In the genomic region with DNA sequence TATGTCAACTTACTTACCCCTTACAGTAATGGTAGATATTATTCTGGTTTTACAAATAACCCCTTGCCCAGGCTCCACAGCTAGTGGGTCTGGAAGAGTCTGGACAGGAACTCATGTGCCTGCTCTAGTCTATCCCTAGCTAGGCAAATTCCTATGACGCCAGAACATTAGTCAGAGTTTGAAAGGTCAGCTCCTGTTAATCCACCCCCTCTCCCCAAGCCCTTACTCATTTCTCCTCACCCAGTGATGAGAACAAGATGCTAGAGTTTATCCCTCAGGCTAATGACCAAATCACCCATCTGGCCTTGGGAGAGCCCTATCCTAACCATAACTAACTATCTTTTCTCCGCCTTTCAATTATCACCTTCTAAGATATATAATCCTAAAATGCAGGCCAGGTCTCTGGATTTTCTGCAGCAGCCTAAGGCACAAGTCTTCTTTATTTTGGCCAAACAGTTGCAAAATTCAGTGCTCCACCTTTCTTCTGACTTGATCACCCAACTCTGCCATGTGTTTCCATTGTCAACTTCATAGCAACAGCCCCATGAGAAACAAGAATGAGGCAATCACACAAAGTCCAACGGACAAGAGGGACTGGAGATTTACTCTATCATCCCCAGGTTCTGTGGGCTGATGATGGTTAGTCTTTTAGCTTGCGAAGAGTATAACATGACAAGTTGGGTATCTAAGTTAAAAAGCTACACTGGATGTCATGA, we compare ENCODE assay signal across 14 cellular contexts.
DNase-seq lines count a peak whose midpoint lies in the region; ATAC-seq and TF ChIP-seq lines count a peak whose summit lies in the region.
"Had no signal": no experiment of that assay in that cellular context is flagged by ENCODE, and none has a peak within 500 bp of the region (broad histone marks: within the 10 kb centered on the region; RNA-seq: fewer than 3 reads in every experiment).

No MANE protein-coding gene starts in this region.

- H4K91ac ChIP-seq in trophoblast cell (ENCODE audit: low read depth, low read length) = no peak overlapping the region

- H3K27me3 ChIP-seq in RWPE2 (ENCODE audit: insufficient read depth, poor library complexity, severe bottlenecking) (no peaks in the 10 kb centered on the region), fibroblast of lung (ENCODE audit: control insufficient read depth, insufficient read depth, low read length) (no peaks in the 10 kb centered on the region), trophoblast cell (ENCODE audit: insufficient read depth, low read length) (no peaks in the 10 kb centered on the region)
- H3K27me3 ChIP-seq: tibial nerve had no signal

- no peak overlapping the region for H2BK120ac ChIP-seq in trophoblast cell (ENCODE audit: insufficient read depth, low read length, poor library complexity)

- H3K79me1 ChIP-seq in trophoblast cell (ENCODE audit: low read length) = peaks cover 1% of the 10 kb centered on the region

- H3K79me2 ChIP-seq in fibroblast of lung (ENCODE audit: control insufficient read depth, insufficient read depth, low read length) (no peaks in the 10 kb centered on the region), trophoblast cell (ENCODE audit: control insufficient read depth, insufficient read depth, low read length, poor library complexity) (no peaks in the 10 kb centered on the region)

- H2AK5ac ChIP-seq in trophoblast cell (ENCODE audit: low read length) = no peak overlapping the region

- peaks cover 9% of the 10 kb centered on the region for H3K4me1 ChIP-seq in RWPE2 (ENCODE audit: insufficient read depth, poor library complexity, severe bottlenecking)
- H3K4me1 ChIP-seq in fibroblast of lung (ENCODE audit: control insufficient read depth, extremely low read depth, insufficient read depth, low read length) = peaks cover 7% of the 10 kb centered on the region
- peaks cover 4% of the 10 kb centered on the region in 2 experiments for H3K4me1 ChIP-seq in trophoblast cell (ENCODE audit: control insufficient read depth in 1 of 2, insufficient read depth in 2 of 2, low read length in 2 of 2)
- H3K4me1 ChIP-seq: tibial nerve had no signal

- H3K23ac ChIP-seq in trophoblast cell (ENCODE audit: low read length) = no peak overlapping the region

- H3K14ac ChIP-seq in trophoblast cell (ENCODE audit: low read length) = no peak overlapping the region

- H3K9me3 ChIP-seq in RWPE2 (ENCODE audit: severe bottlenecking) = no peaks in the 10 kb centered on the region
- no peaks in the 10 kb centered on the region for H3K9me3 ChIP-seq in fibroblast of lung (ENCODE audit: control insufficient read depth, insufficient read depth, low read depth, low read length)
- H3K9me3 ChIP-seq in trophoblast cell (ENCODE audit: insufficient read depth, low read depth, low read length) = no peaks in the 10 kb centered on the region
- H3K9me3 ChIP-seq: lower lobe of right lung had no signal

- H3K27ac ChIP-seq in RWPE2 (ENCODE audit: poor library complexity, severe bottlenecking) (peak overlapping the region; percentile 46), fibroblast of lung (ENCODE audit: insufficient read depth, low read length) (peak overlapping the region; percentile 57), trophoblast cell (ENCODE audit: low read depth, low read length) (peak overlapping the region; percentile 39)
- H3K27ac ChIP-seq: HL-60, lower lobe of right lung, tibial nerve had no signal

- H2AFZ ChIP-seq in fibroblast of lung (ENCODE audit: low read length) (no peak overlapping the region), trophoblast cell (ENCODE audit: insufficient read depth, low read length, poor library complexity) (no peak overlapping the region)

- ATAC-seq in RWPE2 (ENCODE audit: low read depth) = peak; percentile 99
- ATAC-seq in HG03457 (IDR thresholded peaks at IDR 0.05; ENCODE audit: unreplicated experiment) = no peak
- ATAC-seq: lower lobe of right lung had no signal

- no peak overlapping the region for H3K4ac ChIP-seq in trophoblast cell (ENCODE audit: low read depth, low read length)

- no peak overlapping the region for H3K18ac ChIP-seq in trophoblast cell (ENCODE audit: low read length)

- H3K9ac ChIP-seq in fibroblast of lung (ENCODE audit: insufficient read depth, low read length) (no peak overlapping the region), trophoblast cell (ENCODE audit: low read length) (no peak overlapping the region)

- H4K20me1 ChIP-seq in fibroblast of lung (ENCODE audit: control insufficient read depth, extremely low read depth, insufficient read depth, low read length) = no peaks in the 10 kb centered on the region

- no peak overlapping the region for H4K8ac ChIP-seq in trophoblast cell (ENCODE audit: low read depth, low read length)

- H4K12ac ChIP-seq in trophoblast cell (ENCODE audit: low read depth, low read length) = no peak overlapping the region

- TF ChIP-seq CTCF in RWPE2 (IDR thresholded peaks at IDR 0.05; ENCODE audit: poor library complexity, severe bottlenecking) (no peak), fibroblast of lung (conservative IDR thresholded peaks at IDR 0.05 in 1 of 2, IDR thresholded peaks at IDR 0.05 in 1 of 2; ENCODE audit: low read depth in 1 of 2, low read length in 2 of 2) (no peak)

- no peak overlapping the region for H3K4me3 ChIP-seq in RWPE2 (ENCODE audit: severe bottlenecking)
- H3K4me3 ChIP-seq in fibroblast of lung (replicated peaks in 1 of 4; ENCODE audit: control extremely low read depth in 1 of 4, insufficient read depth in 1 of 4, low read depth in 3 of 4, low read length in 4 of 4) = no peak overlapping the region
- H3K4me3 ChIP-seq in trophoblast cell (ENCODE audit: low read depth, low read length) = no peak overlapping the region
- H3K4me3 ChIP-seq: lower lobe of right lung, tibial nerve had no signal

- DNase-seq in ELF-1 (ENCODE audit: low read depth, low spot score) = peak; percentile 55
- DNase-seq in RWPE2 (ENCODE audit: low spot score) = no peak
- DNase-seq in fibroblast of lung (ENCODE audit: low read depth in 2 of 2) = peak; percentile 79 to 93
- peak; percentile 20 to 30 for DNase-seq in trophoblast cell
- no peak for DNase-seq in NCI-H1694 (lab: John Stamatoyannopoulos, UW)
- DNase-seq in 8988T = no peak
- DNase-seq in activated gamma-delta T cell treated with Interleukin-2 at 50 U/mL for 16 hours = no peak
- DNase-seq: activated CD8-positive, alpha-beta memory T cell treated with anti-CD3 and anti-CD28 coated beads for 24 hours; erythroblast; lower lobe of right lung; NCI-H1417 had no signal

- H2BK5ac ChIP-seq in trophoblast cell (ENCODE audit: low read depth, low read length, poor library complexity) = peak overlapping the region; percentile 46

- H3K36me3 ChIP-seq in RWPE2 (ENCODE audit: low read depth) = peaks cover 18% of the 10 kb centered on the region
- no peaks in the 10 kb centered on the region for H3K36me3 ChIP-seq in fibroblast of lung (ENCODE audit: control insufficient read depth, insufficient read depth, low read length)
- H3K36me3 ChIP-seq in trophoblast cell (ENCODE audit: control insufficient read depth in 1 of 2, insufficient read depth in 2 of 2, low read length in 2 of 2) = peaks cover 1 to 2% of the 10 kb centered on the region in 2 experiments

- no peak overlapping the region for H2BK12ac ChIP-seq in trophoblast cell (ENCODE audit: low read length)

- H3K4me2 ChIP-seq in fibroblast of lung (ENCODE audit: extremely low read depth, insufficient read depth, low read length) = peak overlapping the region; percentile 45
- H3K4me2 ChIP-seq in trophoblast cell (ENCODE audit: low read length) = no peak overlapping the region

- WGBS in trophoblast cell (ENCODE audit: extremely low coverage, insufficient coverage, insufficient read length) = no CpG with 5 or more reads among the region's 4 CpGs

Comparison
In these comparisons a context has a peak if more than half of its experiments do, and no peak if none do; other contexts are left out.
1. DNase-seq: peak in ELF-1 (single experiment), fibroblast of lung (2 of 2) and trophoblast cell (2 of 2); none in RWPE2 (single experiment), NCI-H1694 (single experiment), 8988T (single experiment) and activated gamma-delta T cell treated with Interleukin-2 at 50 U/mL for 16 hours (single experiment).
2. Peak in every context shown above with its lines, with median percentiles within 50 percentile points of each other: H3K27ac ChIP-seq.